In genomic region chr5:170336065-170336464, GRCh38 we compare ENCODE assay signal across 20 cellular contexts. TPM values are rescaled to one million over a fixed set of nuclear protein-coding genes. Genes with fewer than 3 reads are reported as not detected.
DNase-seq lines count a peak whose midpoint lies in the region; ATAC-seq and TF ChIP-seq lines count a peak whose summit lies in the region.
"Had no signal": no experiment of that assay in that cellular context is flagged by ENCODE, and none has a peak within 500 bp of the region (broad histone marks: within the 10 kb centered on the region; RNA-seq: fewer than 3 reads in every experiment).

No MANE protein-coding gene starts in this region.

- ATAC-seq in HG03095 (IDR thresholded peaks at IDR 0.05; ENCODE audit: unreplicated experiment): no peak
- ATAC-seq: stimulated activated naive B cell treated with anti-CD40 and anti-IgM and Interleukin-4, amounts not matched to agents 10 μg/mL and 1 μg/mL and 100 μg/mL, for 72 hours had no signal

- peak overlapping the region in 6 of 8 donors; percentile 43 to 95 (median 85) for H3K27ac ChIP-seq in spleen
- H3K27ac ChIP-seq: brain microvascular endothelial cell, thyroid gland had no signal

- H4K20me1 ChIP-seq in Loucy (ENCODE audit: insufficient read depth, low read length, poor library complexity, severe bottlenecking): no peaks in the 10 kb centered on the region

- no peaks in the 10 kb centered on the region for H3K9me2 ChIP-seq in Loucy (replicated peaks; ENCODE audit: low read depth, low read length)

- H3K36me3 ChIP-seq in Loucy (ENCODE audit: insufficient read depth, low read length) (no peaks in the 10 kb centered on the region), spleen (no peaks in the 10 kb centered on the region)
- H3K36me3 ChIP-seq: brain microvascular endothelial cell, thyroid gland had no signal

- CTCF ChIA-PET in activated naive CD4-positive, alpha-beta T cell treated with anti-CD3 and anti-CD28 coated beads, Interleukin-2, amount 10 ng/mL, durations not matched to agents 7 days and 5 days (lab: Charles Lee): interaction anchor here (0.6 to 10.1 kb wide), 6 partner anchors 39 to 109 kb away, joined by 3 to 218 read pairs (median 58); partner anchors contain the start of genes C5orf58 and LCP2

- peak overlapping the region; percentile 48 for H3K4me2 ChIP-seq in Loucy (ENCODE audit: low read depth, low read length, poor library complexity, severe bottlenecking)

- peak overlapping the region; percentile 14 for H3K4me3 Mint-ChIP-seq in activated naive CD4-positive, alpha-beta T cell treated with anti-CD3 and anti-CD28 coated beads, Interleukin-2, amount 10 ng/mL, durations not matched to agents 7 days and 5 days
- peak overlapping the region; percentile 63 for H3K4me3 Mint-ChIP-seq in activated naive CD8-positive, alpha-beta T cell treated with anti-CD3 and anti-CD28 coated beads for 36 hours
- H3K4me3 Mint-ChIP-seq: activated B cell treated with CpG ODN at 0.5 μM for 24 hours; IgD-negative memory B cell; stimulated activated naive B cell treated with anti-CD40 and anti-IgM and Interleukin-4, amounts not matched to agents 10 μg/mL and 1 μg/mL and 100 μg/mL, for 72 hours had no signal

- intact Hi-C loops in spleen (cut with DNase I; ENCODE audit: low total_unique reads): loop anchor here (5.0 kb wide), 1 partner anchor 69 kb away; no protein-coding TSS in a partner anchor

- H3K4me1 Mint-ChIP-seq in activated naive CD4-positive, alpha-beta T cell treated with anti-CD3 and anti-CD28 coated beads, Interleukin-2, amount 10 ng/mL, durations not matched to agents 7 days and 5 days: peaks cover 38% of the 10 kb centered on the region
- H3K4me1 Mint-ChIP-seq in activated naive CD8-positive, alpha-beta T cell treated with anti-CD3 and anti-CD28 coated beads for 36 hours: peaks cover 76% of the 10 kb centered on the region

- no peak for TF ChIP-seq POLR2A in spleen (IDR thresholded peaks at IDR 0.05)

- H3K4me3 ChIP-seq in Loucy (ENCODE audit: low read length, poor library complexity, severe bottlenecking) (no peak overlapping the region), spleen (no peak overlapping the region)
- H3K4me3 ChIP-seq: lung, thyroid gland had no signal

- TF ChIP-seq CTCF in Loucy (conservative IDR thresholded peaks at IDR 0.05; ENCODE audit: low read length): no peak
- no peak for TF ChIP-seq CTCF in spleen (IDR thresholded peaks at IDR 0.05 in 8 of 11, conservative IDR thresholded peaks at IDR 0.05 in 3 of 11)

- H3K9me3 Mint-ChIP-seq in activated naive CD4-positive, alpha-beta T cell treated with anti-CD3 and anti-CD28 coated beads, Interleukin-2, amount 10 ng/mL, durations not matched to agents 7 days and 5 days: no peaks in the 10 kb centered on the region
- no peaks in the 10 kb centered on the region for H3K9me3 Mint-ChIP-seq in activated naive CD8-positive, alpha-beta T cell treated with anti-CD3 and anti-CD28 coated beads for 36 hours
- H3K9me3 Mint-ChIP-seq: activated B cell treated with CpG ODN at 0.5 μM for 24 hours; IgD-negative memory B cell; stimulated activated naive B cell treated with anti-CD40 and anti-IgM and Interleukin-4, amounts not matched to agents 10 μg/mL and 1 μg/mL and 100 μg/mL, for 72 hours had no signal

- peak overlapping the region; percentile 83 for H3K27ac Mint-ChIP-seq in activated naive CD4-positive, alpha-beta T cell treated with anti-CD3 and anti-CD28 coated beads, Interleukin-2, amount 10 ng/mL, durations not matched to agents 7 days and 5 days
- H3K27ac Mint-ChIP-seq in activated naive CD8-positive, alpha-beta T cell treated with anti-CD3 and anti-CD28 coated beads for 36 hours: peak overlapping the region; percentile 92
- H3K27ac Mint-ChIP-seq: activated B cell treated with CpG ODN at 0.5 μM for 24 hours; IgD-negative memory B cell; stimulated activated naive B cell treated with anti-CD40 and anti-IgM and Interleukin-4, amounts not matched to agents 10 μg/mL and 1 μg/mL and 100 μg/mL, for 72 hours had no signal

- peaks cover 2% of the 10 kb centered on the region for H3K36me3 Mint-ChIP-seq in activated naive CD4-positive, alpha-beta T cell treated with anti-CD3 and anti-CD28 coated beads, Interleukin-2, amount 10 ng/mL, durations not matched to agents 7 days and 5 days
- H3K36me3 Mint-ChIP-seq in activated naive CD8-positive, alpha-beta T cell treated with anti-CD3 and anti-CD28 coated beads for 36 hours: peaks cover 5% of the 10 kb centered on the region
- H3K36me3 Mint-ChIP-seq: IgD-negative memory B cell; stimulated activated naive B cell treated with anti-CD40 and anti-IgM and Interleukin-4, amounts not matched to agents 10 μg/mL and 1 μg/mL and 100 μg/mL, for 72 hours had no signal

- no peak overlapping the region for H2AFZ ChIP-seq in Loucy (ENCODE audit: low read length)

- H3K4me1 ChIP-seq in Loucy (ENCODE audit: insufficient read depth, low read length, poor library complexity, severe bottlenecking) (peaks cover 70% of the 10 kb centered on the region), spleen (peaks cover 36 to 86% (median 74%) of the 10 kb centered on the region in 6 donors)

- 49 to 83% (median 70%) methylated on average over 6 of the region's 6 CpGs for WGBS in spleen, 5 donors

- DNase-seq in activated naive CD4-positive, alpha-beta T cell treated with anti-CD3 and anti-CD28 coated beads, Interleukin-2, amount 10 ng/mL, durations not matched to agents 7 days and 5 days: no peak
- DNase-seq in activated naive CD4-positive, alpha-beta T cell (lab: John Stamatoyannopoulos, UW): no peak
- no peak for DNase-seq in activated naive CD8-positive, alpha-beta T cell treated with anti-CD3 and anti-CD28 coated beads for 36 hours
- DNase-seq in spleen (no peak), HK-2 (ENCODE audit: unreplicated experiment) (no peak), NCI-H146 (lab: John Stamatoyannopoulos, UW) (no peak)
- DNase-seq: activated B cell treated with CpG ODN at 0.5 μM for 24 hours; brain microvascular endothelial cell; H7; kidney glomerular epithelial cell; NCI-H1436 treated with DMSO at 0.1 percent for 48 hours; NCI-H526 treated with DMSO at 0.1 percent for 48 hours; stimulated activated naive B cell treated with anti-CD40 and anti-IgM and Interleukin-4, amounts not matched to agents 10 μg/mL and 1 μg/mL and 100 μg/mL, for 72 hours; T1000; thyroid gland had no signal

- no peaks in the 10 kb centered on the region for H3K9me3 ChIP-seq in Loucy (ENCODE audit: insufficient read depth, low read depth, low read length)
- H3K9me3 ChIP-seq in spleen: no peaks in the 10 kb centered on the region
- H3K9me3 ChIP-seq: thyroid gland had no signal

- peaks cover 53% of the 10 kb centered on the region for H3K79me2 ChIP-seq in Loucy (ENCODE audit: insufficient read depth, low read length)

- peaks cover 3% of the 10 kb centered on the region for H3F3A ChIP-seq in Loucy (ENCODE audit: low read depth)

- peak overlapping the region; percentile 48 for H3K9ac ChIP-seq in Loucy (ENCODE audit: low read depth, low read length, poor library complexity, severe bottlenecking)

- H3K27me3 ChIP-seq in Loucy (ENCODE audit: insufficient read depth, low read length, poor library complexity, severe bottlenecking): no peaks in the 10 kb centered on the region
- H3K27me3 ChIP-seq in spleen (replicated peaks in 1 of 7): no peaks in the 10 kb centered on the region
- H3K27me3 ChIP-seq: brain microvascular endothelial cell, thyroid gland had no signal

- peaks cover 5% of the 10 kb centered on the region for H3K27me3 Mint-ChIP-seq in activated naive CD4-positive, alpha-beta T cell treated with anti-CD3 and anti-CD28 coated beads, Interleukin-2, amount 10 ng/mL, durations not matched to agents 7 days and 5 days
- no peaks in the 10 kb centered on the region for H3K27me3 Mint-ChIP-seq in activated naive CD8-positive, alpha-beta T cell treated with anti-CD3 and anti-CD28 coated beads for 36 hours
- H3K27me3 Mint-ChIP-seq: activated B cell treated with CpG ODN at 0.5 μM for 24 hours; IgD-negative memory B cell; stimulated activated naive B cell treated with anti-CD40 and anti-IgM and Interleukin-4, amounts not matched to agents 10 μg/mL and 1 μg/mL and 100 μg/mL, for 72 hours had no signal

RNA-seq across cellular contexts. Expression of gene LCP2, which starts 38.5 kb away (rescaled TPM):
- total RNA-seq in activated naive CD8-positive, alpha-beta T cell treated with anti-CD3 and anti-CD28 coated beads for 36 hours: 100 to 1,000 TPM; 192 to 199 TPM
- 100 to 1,000 TPM; 186 to 272 (median 219) TPM for total RNA-seq in spleen
- 10 to 100 TPM; 28.3 to 33.1 (median 29.3) TPM for polyA plus RNA-seq in spleen

RNA-seq across cellular contexts. Expression of gene KCNMB1, which starts 53.1 kb away (rescaled TPM):
- not detected for total RNA-seq in activated naive CD8-positive, alpha-beta T cell treated with anti-CD3 and anti-CD28 coated beads for 36 hours
- 1 to 10 TPM in 3 of 7 donors, under 1 TPM in 4; 0.13 to 2.2 (median 0.97) TPM for total RNA-seq in spleen
- under 1 TPM; 0.63 to 0.80 (median 0.74) TPM for polyA plus RNA-seq in spleen
- total RNA-seq: activated B cell treated with CpG ODN at 0.5 μM for 24 hours, RPMI7951 had no signal
- polyA plus RNA-seq: IgD-negative memory B cell had no signal
